ENCODE assay signal across 1 cellular context in genomic region chr17:50164697-50164988, GRCh38.
TF ChIP-seq lines count a peak whose summit lies in the region.

No MANE protein-coding gene starts in this region.

TF ChIP-seq in HepG2, 621 proteins besides CTCF, POLR2A, EP300 and RAD21:
- peak; percentile 85 for TF ChIP-seq ZNF629 (CRISPR knock-in tag; conservative IDR thresholded peaks at IDR 0.05)
- TF ChIP-seq MXI1 (IDR thresholded peaks at IDR 0.05; ENCODE audit: borderline replicate concordance, low read depth, low read length) = no peak
- TF ChIP-seq RBM22 (optimal IDR thresholded peaks at IDR 0.05; ENCODE audit: low read length) = no peak
- no peak for TF ChIP-seq ZNF724P (CRISPR knock-in tag; IDR thresholded peaks at IDR 0.05; ENCODE audit: borderline replicate concordance)
- no peak for TF ChIP-seq SP1 (IDR thresholded peaks at IDR 0.05)
- TF ChIP-seq SP1 (CRISPR knock-in tag; IDR thresholded peaks at IDR 0.05) = no peak
